ENCODE assay signal across 1 cellular context in the genomic region with DNA sequence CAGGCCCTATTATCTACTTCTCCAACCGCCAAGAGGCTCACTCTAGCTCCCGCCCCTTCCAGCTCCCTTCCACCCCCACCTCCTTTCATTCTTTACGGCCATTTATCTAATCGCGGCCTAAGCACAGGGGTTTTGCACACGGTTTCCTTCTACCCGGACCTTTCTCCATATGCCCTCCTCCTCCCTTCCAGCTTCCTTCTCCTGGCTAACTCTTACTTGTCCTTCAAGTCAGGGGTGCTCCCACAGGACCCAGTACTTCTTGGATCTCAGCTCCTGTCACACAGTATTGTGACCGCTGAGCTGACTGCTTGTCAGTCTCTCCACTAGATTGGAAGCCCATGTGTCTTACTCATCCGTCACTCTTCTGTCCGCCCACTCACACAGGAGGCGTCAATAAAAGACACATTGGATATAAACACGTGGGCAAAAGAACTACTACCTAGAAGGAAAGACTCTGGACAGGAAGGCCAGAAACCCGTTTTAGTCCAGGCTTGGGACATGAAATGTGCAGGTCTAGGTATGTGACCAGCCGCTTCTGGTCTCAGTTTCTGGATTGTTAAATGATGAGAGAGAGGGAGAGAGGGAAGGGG.
TF ChIP-seq lines count a peak whose summit lies in the region.

No MANE protein-coding gene starts in this region.

TF ChIP-seq in K562, 482 proteins besides CTCF, POLR2A, EP300 and RAD21 (continues in another document):
- TF ChIP-seq ZEB2 (IDR thresholded peaks at IDR 0.05) (no peak), SRF (CRISPR knock-in tag; IDR thresholded peaks at IDR 0.05) (no peak), PHB2 (IDR thresholded peaks at IDR 0.05; ENCODE audit: low read depth) (no peak), NFIC (IDR thresholded peaks at IDR 0.05) (peak; percentile 5; the same call in 1 of the 2 replicates), YY1 (IDR thresholded peaks at IDR 0.05; ENCODE audit: borderline replicate concordance in 1 of 3, control insufficient read depth in 1 of 3, extremely low read depth in 1 of 3, insufficient read depth in 3 of 3, insufficient read length in 1 of 3, insufficient replicate concordance in 2 of 3, low read depth in 1 of 3, low read length in 2 of 3) (peak in 1 of 3 experiments; percentile 37), CBFA2T3 (IDR thresholded peaks at IDR 0.05) (peak; percentile 75), CXXC5 (CRISPR knock-in tag; IDR thresholded peaks at IDR 0.05) (no peak), ZNF311 (CRISPR knock-in tag; IDR thresholded peaks at IDR 0.05) (no peak), ZNF830 (CRISPR knock-in tag; IDR thresholded peaks at IDR 0.05) (no peak), TOE1 (IDR thresholded peaks at IDR 0.05; ENCODE audit: borderline replicate concordance) (peak; percentile 49; the same call in 1 of the 2 replicates), TOE1 (CRISPR knock-in tag; IDR thresholded peaks at IDR 0.05; ENCODE audit: borderline replicate concordance, low read depth) (no peak), MBD2 (IDR thresholded peaks at IDR 0.05; ENCODE audit: borderline replicate concordance, low read depth) (no peak), TRIM25 (IDR thresholded peaks at IDR 0.05; ENCODE audit: borderline replicate concordance) (no peak), ELF2 (CRISPR knock-in tag; IDR thresholded peaks at IDR 0.05) (no peak), ZNF197 (CRISPR knock-in tag; IDR thresholded peaks at IDR 0.05; ENCODE audit: low read depth) (no peak), MYC (IDR thresholded peaks at IDR 0.05; ENCODE audit: low read depth, low read length) (no peak), MYC (CRISPR knock-in tag; IDR thresholded peaks at IDR 0.05; ENCODE audit: borderline replicate concordance, low read depth) (no peak), POLR3G (IDR thresholded peaks at IDR 0.05; ENCODE audit: extremely low read depth, insufficient read length, insufficient replicate concordance) (no peak), NFYB (IDR thresholded peaks at IDR 0.05; ENCODE audit: extremely low read depth, insufficient read length) (no peak), EGR1 (conservative IDR thresholded peaks at IDR 0.05) (peak; percentile 99), NBN (IDR thresholded peaks at IDR 0.05; ENCODE audit: low read depth) (no peak; the same call in none of the 2 replicates), ETV6 (IDR thresholded peaks at IDR 0.05; ENCODE audit: borderline replicate concordance in 1 of 2, low read depth in 2 of 2, low read length in 1 of 2) (no peak), ETV6 (CRISPR knock-in tag; IDR thresholded peaks at IDR 0.05; ENCODE audit: borderline replicate concordance) (no peak), MAFK (IDR thresholded peaks at IDR 0.05; ENCODE audit: low read length) (no peak), ZBTB7A (IDR thresholded peaks at IDR 0.05; ENCODE audit: borderline replicate concordance, control insufficient read depth, low read depth, low read length) (peak; percentile 19; the same call in 1 of the 2 replicates), BHLHE40 (IDR thresholded peaks at IDR 0.05; ENCODE audit: low read length) (no peak), TCF7 (IDR thresholded peaks at IDR 0.05; ENCODE audit: borderline replicate concordance) (no peak), CBX5 (IDR thresholded peaks at IDR 0.05; ENCODE audit: borderline replicate concordance, low read depth) (no peak), NFATC3 (IDR thresholded peaks at IDR 0.05) (0 out of 2 replicates have a peak, but pooled peaks have one; percentile 22), PRMT5 (CRISPR knock-in tag; IDR thresholded peaks at IDR 0.05) (no peak), IFI16 (CRISPR knock-in tag; IDR thresholded peaks at IDR 0.05) (no peak), CBFB (CRISPR knock-in tag; IDR thresholded peaks at IDR 0.05) (no peak), ZNF766 (CRISPR knock-in tag; conservative IDR thresholded peaks at IDR 0.05) (0 out of 2 replicates have a peak, but pooled peaks have one; percentile 0), POLR2AphosphoS5 (IDR thresholded peaks at IDR 0.05; ENCODE audit: control insufficient read depth, insufficient read depth, low read depth, low read length) (no peak), PHTF2 (CRISPR knock-in tag; IDR thresholded peaks at IDR 0.05) (no peak), ARID1B (IDR thresholded peaks at IDR 0.05) (peak; percentile 76), SREBF1 (IDR thresholded peaks at IDR 0.05; ENCODE audit: borderline replicate concordance, low read depth, low read length) (no peak), ZBTB2 (IDR thresholded peaks at IDR 0.05) (no peak), STAG1 (CRISPR knock-in tag; IDR thresholded peaks at IDR 0.05; ENCODE audit: borderline replicate concordance) (no peak), ZNF445 (CRISPR knock-in tag; IDR thresholded peaks at IDR 0.05; ENCODE audit: low read depth) (no peak), ESRRB (CRISPR knock-in tag; IDR thresholded peaks at IDR 0.05; ENCODE audit: borderline replicate concordance) (no peak), ZFPM2 (CRISPR knock-in tag; IDR thresholded peaks at IDR 0.05) (no peak), TCFL5 (CRISPR knock-in tag; conservative IDR thresholded peaks at IDR 0.05) (no peak), RB1 (IDR thresholded peaks at IDR 0.05; ENCODE audit: low read depth) (no peak)
- TF ChIP-seq, protein P1, sequence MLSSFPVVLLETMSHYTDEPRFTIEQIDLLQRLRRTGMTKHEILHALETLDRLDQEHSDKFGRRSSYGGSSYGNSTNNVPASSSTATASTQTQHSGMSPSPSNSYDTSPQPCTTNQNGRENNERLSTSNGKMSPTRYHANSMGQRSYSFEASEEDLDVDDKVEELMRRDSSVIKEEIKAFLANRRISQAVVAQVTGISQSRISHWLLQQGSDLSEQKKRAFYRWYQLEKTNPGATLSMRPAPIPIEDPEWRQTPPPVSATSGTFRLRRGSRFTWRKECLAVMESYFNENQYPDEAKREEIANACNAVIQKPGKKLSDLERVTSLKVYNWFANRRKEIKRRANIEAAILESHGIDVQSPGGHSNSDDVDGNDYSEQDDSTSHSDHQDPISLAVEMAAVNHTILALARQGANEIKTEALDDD (IDR thresholded peaks at IDR 0.05), result no peak
- TF ChIP-seq, protein P2, sequence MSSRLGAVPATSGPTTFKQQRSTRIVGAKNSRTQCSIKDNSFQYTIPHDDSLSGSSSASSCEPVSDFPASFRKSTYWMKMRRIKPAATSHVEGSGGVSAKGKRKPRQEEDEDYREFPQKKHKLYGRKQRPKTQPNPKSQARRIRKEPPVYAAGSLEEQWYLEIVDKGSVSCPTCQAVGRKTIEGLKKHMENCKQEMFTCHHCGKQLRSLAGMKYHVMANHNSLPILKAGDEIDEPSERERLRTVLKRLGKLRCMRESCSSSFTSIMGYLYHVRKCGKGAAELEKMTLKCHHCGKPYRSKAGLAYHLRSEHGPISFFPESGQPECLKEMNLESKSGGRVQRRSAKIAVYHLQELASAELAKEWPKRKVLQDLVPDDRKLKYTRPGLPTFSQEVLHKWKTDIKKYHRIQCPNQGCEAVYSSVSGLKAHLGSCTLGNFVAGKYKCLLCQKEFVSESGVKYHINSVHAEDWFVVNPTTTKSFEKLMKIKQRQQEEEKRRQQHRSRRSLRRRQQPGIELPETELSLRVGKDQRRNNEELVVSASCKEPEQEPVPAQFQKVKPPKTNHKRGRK (tag; IDR thresholded peaks at IDR 0.05), result no peak
- TF ChIP-seq, protein P3, sequence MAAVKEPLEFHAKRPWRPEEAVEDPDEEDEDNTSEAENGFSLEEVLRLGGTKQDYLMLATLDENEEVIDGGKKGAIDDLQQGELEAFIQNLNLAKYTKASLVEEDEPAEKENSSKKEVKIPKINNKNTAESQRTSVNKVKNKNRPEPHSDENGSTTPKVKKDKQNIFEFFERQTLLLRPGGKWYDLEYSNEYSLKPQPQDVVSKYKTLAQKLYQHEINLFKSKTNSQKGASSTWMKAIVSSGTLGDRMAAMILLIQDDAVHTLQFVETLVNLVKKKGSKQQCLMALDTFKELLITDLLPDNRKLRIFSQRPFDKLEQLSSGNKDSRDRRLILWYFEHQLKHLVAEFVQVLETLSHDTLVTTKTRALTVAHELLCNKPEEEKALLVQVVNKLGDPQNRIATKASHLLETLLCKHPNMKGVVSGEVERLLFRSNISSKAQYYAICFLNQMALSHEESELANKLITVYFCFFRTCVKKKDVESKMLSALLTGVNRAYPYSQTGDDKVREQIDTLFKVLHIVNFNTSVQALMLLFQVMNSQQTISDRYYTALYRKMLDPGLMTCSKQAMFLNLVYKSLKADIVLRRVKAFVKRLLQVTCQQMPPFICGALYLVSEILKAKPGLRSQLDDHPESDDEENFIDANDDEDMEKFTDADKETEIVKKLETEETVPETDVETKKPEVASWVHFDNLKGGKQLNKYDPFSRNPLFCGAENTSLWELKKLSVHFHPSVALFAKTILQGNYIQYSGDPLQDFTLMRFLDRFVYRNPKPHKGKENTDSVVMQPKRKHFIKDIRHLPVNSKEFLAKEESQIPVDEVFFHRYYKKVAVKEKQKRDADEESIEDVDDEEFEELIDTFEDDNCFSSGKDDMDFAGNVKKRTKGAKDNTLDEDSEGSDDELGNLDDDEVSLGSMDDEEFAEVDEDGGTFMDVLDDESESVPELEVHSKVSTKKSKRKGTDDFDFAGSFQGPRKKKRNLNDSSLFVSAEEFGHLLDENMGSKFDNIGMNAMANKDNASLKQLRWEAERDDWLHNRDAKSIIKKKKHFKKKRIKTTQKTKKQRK (IDR thresholded peaks at IDR 0.05; ENCODE audit: borderline replicate concordance, low read depth, low read length), result no peak
- TF ChIP-seq, protein P4, sequence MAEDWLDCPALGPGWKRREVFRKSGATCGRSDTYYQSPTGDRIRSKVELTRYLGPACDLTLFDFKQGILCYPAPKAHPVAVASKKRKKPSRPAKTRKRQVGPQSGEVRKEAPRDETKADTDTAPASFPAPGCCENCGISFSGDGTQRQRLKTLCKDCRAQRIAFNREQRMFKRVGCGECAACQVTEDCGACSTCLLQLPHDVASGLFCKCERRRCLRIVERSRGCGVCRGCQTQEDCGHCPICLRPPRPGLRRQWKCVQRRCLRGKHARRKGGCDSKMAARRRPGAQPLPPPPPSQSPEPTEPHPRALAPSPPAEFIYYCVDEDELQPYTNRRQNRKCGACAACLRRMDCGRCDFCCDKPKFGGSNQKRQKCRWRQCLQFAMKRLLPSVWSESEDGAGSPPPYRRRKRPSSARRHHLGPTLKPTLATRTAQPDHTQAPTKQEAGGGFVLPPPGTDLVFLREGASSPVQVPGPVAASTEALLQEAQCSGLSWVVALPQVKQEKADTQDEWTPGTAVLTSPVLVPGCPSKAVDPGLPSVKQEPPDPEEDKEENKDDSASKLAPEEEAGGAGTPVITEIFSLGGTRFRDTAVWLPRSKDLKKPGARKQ (CRISPR knock-in tag; IDR thresholded peaks at IDR 0.05), result no peak
- TF ChIP-seq, protein P5, sequence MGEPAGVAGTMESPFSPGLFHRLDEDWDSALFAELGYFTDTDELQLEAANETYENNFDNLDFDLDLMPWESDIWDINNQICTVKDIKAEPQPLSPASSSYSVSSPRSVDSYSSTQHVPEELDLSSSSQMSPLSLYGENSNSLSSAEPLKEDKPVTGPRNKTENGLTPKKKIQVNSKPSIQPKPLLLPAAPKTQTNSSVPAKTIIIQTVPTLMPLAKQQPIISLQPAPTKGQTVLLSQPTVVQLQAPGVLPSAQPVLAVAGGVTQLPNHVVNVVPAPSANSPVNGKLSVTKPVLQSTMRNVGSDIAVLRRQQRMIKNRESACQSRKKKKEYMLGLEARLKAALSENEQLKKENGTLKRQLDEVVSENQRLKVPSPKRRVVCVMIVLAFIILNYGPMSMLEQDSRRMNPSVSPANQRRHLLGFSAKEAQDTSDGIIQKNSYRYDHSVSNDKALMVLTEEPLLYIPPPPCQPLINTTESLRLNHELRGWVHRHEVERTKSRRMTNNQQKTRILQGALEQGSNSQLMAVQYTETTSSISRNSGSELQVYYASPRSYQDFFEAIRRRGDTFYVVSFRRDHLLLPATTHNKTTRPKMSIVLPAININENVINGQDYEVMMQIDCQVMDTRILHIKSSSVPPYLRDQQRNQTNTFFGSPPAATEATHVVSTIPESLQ (CRISPR knock-in tag; IDR thresholded peaks at IDR 0.05), result 0 out of 2 replicates have a peak, but pooled peaks have one; percentile 17
- TF ChIP-seq, protein P6, sequence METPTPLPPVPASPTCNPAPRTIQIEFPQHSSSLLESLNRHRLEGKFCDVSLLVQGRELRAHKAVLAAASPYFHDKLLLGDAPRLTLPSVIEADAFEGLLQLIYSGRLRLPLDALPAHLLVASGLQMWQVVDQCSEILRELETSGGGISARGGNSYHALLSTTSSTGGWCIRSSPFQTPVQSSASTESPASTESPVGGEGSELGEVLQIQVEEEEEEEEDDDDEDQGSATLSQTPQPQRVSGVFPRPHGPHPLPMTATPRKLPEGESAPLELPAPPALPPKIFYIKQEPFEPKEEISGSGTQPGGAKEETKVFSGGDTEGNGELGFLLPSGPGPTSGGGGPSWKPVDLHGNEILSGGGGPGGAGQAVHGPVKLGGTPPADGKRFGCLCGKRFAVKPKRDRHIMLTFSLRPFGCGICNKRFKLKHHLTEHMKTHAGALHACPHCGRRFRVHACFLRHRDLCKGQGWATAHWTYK (CRISPR knock-in tag; IDR thresholded peaks at IDR 0.05), result 0 out of 2 replicates have a peak, but pooled peaks have one; percentile 29
